Comparison of ENCODE assay signal across 21 cellular contexts in genomic region chr4:1105662-1106061, GRCh38. TPM values are rescaled to one million over a fixed set of nuclear protein-coding genes. Genes with fewer than 3 reads are reported as not detected.
DNase-seq lines count a peak whose midpoint lies in the region; ATAC-seq, FAIRE-seq and TF ChIP-seq lines count a peak whose summit lies in the region.
"Had no signal": no experiment of that assay in that cellular context is flagged by ENCODE, and none has a peak within 500 bp of the region (broad histone marks: within the 10 kb centered on the region; RNA-seq: fewer than 3 reads in every experiment).

No MANE protein-coding gene starts in this region.

- peaks cover 9% of the 10 kb centered on the region for H3K27me3 ChIP-seq in endodermal cell (ENCODE audit: control insufficient read depth, insufficient read depth, low read length, poor library complexity, severe bottlenecking)
- H3K27me3 ChIP-seq in neural progenitor cell, result peaks cover 14% of the 10 kb centered on the region
- H3K27me3 ChIP-seq in small intestine (ENCODE audit: control insufficient read depth in 2 of 2, insufficient read depth in 2 of 2, low read length in 2 of 2), result no peaks in the 10 kb centered on the region

- H3K27ac ChIP-seq in endodermal cell (ENCODE audit: low read depth, low read length) (no peak overlapping the region), neural progenitor cell (no peak overlapping the region), small intestine (ENCODE audit: low read depth in 1 of 2, low read length in 1 of 2) (no peak overlapping the region)
- H3K27ac ChIP-seq: 22Rv1, PC-9 had no signal

- DNase-seq in activated CD4-positive, alpha-beta T cell treated with anti-CD3 and anti-CD28 coated beads, Interleukin-2, amount 10 ng/mL, durations not matched to agents 24 days and 14 days, result peak; percentile 48
- no peak for DNase-seq in activated CD4-positive, alpha-beta T cell treated with anti-CD3 and anti-CD28 coated beads, Interleukin-2, amount 50 U/mL, for 48 hours
- DNase-seq in endodermal cell (peak; percentile 69), neural progenitor cell (ENCODE audit: low spot score) (peak; percentile 80), type B pancreatic cell (ENCODE audit: extremely low spot score, unreplicated experiment) (no peak), small intestine (no peak)
- DNase-seq in effector CD8-positive, alpha-beta T cell (lab: John Stamatoyannopoulos, UW), result no peak
- DNase-seq: Calu3; CD4-positive, alpha-beta T cell; MV-4-11; NCI-H1417; NCI-H2029 treated with DMSO at 0.1 percent for 48 hours; NCI-H2171 treated with DMSO at 0.1 percent for 48 hours; NCI-H748 treated with DMSO at 0.1 percent for 48 hours; PC-9 had no signal

- no peaks in the 10 kb centered on the region for H3K4me1 Mint-ChIP-seq in activated CD4-positive, alpha-beta T cell treated with anti-CD3 and anti-CD28 coated beads, Interleukin-2, amount 10 ng/mL, durations not matched to agents 24 days and 14 days
- H3K4me1 Mint-ChIP-seq in endodermal cell (peaks cover 10% of the 10 kb centered on the region), neural progenitor cell (peaks cover 44% of the 10 kb centered on the region), type B pancreatic cell (ENCODE audit: unreplicated experiment) (peaks cover 8% of the 10 kb centered on the region)
- H3K4me1 Mint-ChIP-seq: B cell had no signal

- H3K4me3 ChIP-seq in endodermal cell (ENCODE audit: low read length), result no peak overlapping the region
- H3K4me3 ChIP-seq in neural progenitor cell, result no peak overlapping the region
- no peak overlapping the region for H3K4me3 ChIP-seq in small intestine (ENCODE audit: low read depth in 1 of 2, low read length in 2 of 2)
- H3K4me3 ChIP-seq: K562, PC-9 had no signal

- H3K36me3 Mint-ChIP-seq in activated CD4-positive, alpha-beta T cell treated with anti-CD3 and anti-CD28 coated beads, Interleukin-2, amount 10 ng/mL, durations not matched to agents 24 days and 14 days (ENCODE audit: low read depth), result no peaks in the 10 kb centered on the region
- H3K36me3 Mint-ChIP-seq in endodermal cell (ENCODE audit: low read depth) (no peaks in the 10 kb centered on the region), neural progenitor cell (no peaks in the 10 kb centered on the region), type B pancreatic cell (no peaks in the 10 kb centered on the region)

- H2AFZ ChIP-seq in neural progenitor cell (replicated peaks), result peak overlapping the region; percentile 92
- H2AFZ ChIP-seq: PC-9 had no signal

- ATAC-seq in GM18520 (IDR thresholded peaks at IDR 0.05; ENCODE audit: unreplicated experiment), result no peak
- ATAC-seq: HCT116 had no signal

- H3K36me3 ChIP-seq in endodermal cell (ENCODE audit: control insufficient read depth, insufficient read depth, low read length) (no peaks in the 10 kb centered on the region), neural progenitor cell (no peaks in the 10 kb centered on the region), small intestine (ENCODE audit: control insufficient read depth in 2 of 2, insufficient read depth in 2 of 2, low read length in 2 of 2) (no peaks in the 10 kb centered on the region)

- H3K9me3 ChIP-seq in endodermal cell (ENCODE audit: control insufficient read depth, low read length) (no peaks in the 10 kb centered on the region), neural progenitor cell (ENCODE audit: low read depth) (no peaks in the 10 kb centered on the region), small intestine (ENCODE audit: control insufficient read depth, low read depth) (no peaks in the 10 kb centered on the region)

- TF ChIP-seq CTCF in endodermal cell (conservative IDR thresholded peaks at IDR 0.05) (no peak), neural progenitor cell (IDR thresholded peaks at IDR 0.05) (no peak), type B pancreatic cell (conservative IDR thresholded peaks at IDR 0.05) (no peak)

- FAIRE-seq in small intestine (lab: Jason Lieb, UNC), result no peak
- FAIRE-seq: K562 had no signal

- no peak overlapping the region for H3K4me3 Mint-ChIP-seq in activated CD4-positive, alpha-beta T cell treated with anti-CD3 and anti-CD28 coated beads, Interleukin-2, amount 10 ng/mL, durations not matched to agents 24 days and 14 days
- no peak overlapping the region for H3K4me3 Mint-ChIP-seq in endodermal cell
- peak overlapping the region; percentile 27 for H3K4me3 Mint-ChIP-seq in neural progenitor cell
- no peak overlapping the region for H3K4me3 Mint-ChIP-seq in type B pancreatic cell
- H3K4me3 Mint-ChIP-seq: B cell; CD4-positive, alpha-beta T cell had no signal

- no peaks in the 10 kb centered on the region for H4K20me1 ChIP-seq in neural progenitor cell (ENCODE audit: low read depth)

- H3K4me1 ChIP-seq in endodermal cell (ENCODE audit: control insufficient read depth, insufficient read depth, low read length) (peaks cover 5% of the 10 kb centered on the region), neural progenitor cell (peaks cover 15% of the 10 kb centered on the region), small intestine (ENCODE audit: control insufficient read depth in 2 of 2, insufficient read depth in 1 of 2, low read depth in 1 of 2, low read length in 1 of 2) (no peaks in the 10 kb centered on the region)

- H3K9ac ChIP-seq in endodermal cell (ENCODE audit: extremely low read depth, low read length, poor library complexity, severe bottlenecking), result no peak overlapping the region
- H3K9ac ChIP-seq in neural progenitor cell, result no peak overlapping the region

- no peaks in the 10 kb centered on the region for H3K79me2 ChIP-seq in neural progenitor cell (ENCODE audit: low read depth)

- intact Hi-C loops in activated CD4-positive, alpha-beta T cell treated with anti-CD3 and anti-CD28 coated beads, Interleukin-2, amount 10 ng/mL, durations not matched to agents 24 days and 14 days (cut with micrococcal nuclease), result no loop called here

- 65 to 85% methylated on average over 9 to 10 of the region's 10 CpGs for WGBS in endodermal cell (ENCODE audit: insufficient coverage in 1 of 2, insufficient read length in 1 of 2), 2 experiments
- WGBS in small intestine, 3 donors, result 81 to 87% (median 82%) methylated on average over 10 of the region's 10 CpGs

- no peaks in the 10 kb centered on the region for H3K9me3 Mint-ChIP-seq in activated CD4-positive, alpha-beta T cell treated with anti-CD3 and anti-CD28 coated beads, Interleukin-2, amount 10 ng/mL, durations not matched to agents 24 days and 14 days
- H3K9me3 Mint-ChIP-seq in endodermal cell, result no peaks in the 10 kb centered on the region
- peaks cover 3% of the 10 kb centered on the region for H3K9me3 Mint-ChIP-seq in neural progenitor cell
- H3K9me3 Mint-ChIP-seq in type B pancreatic cell, result no peaks in the 10 kb centered on the region
- H3K9me3 Mint-ChIP-seq: CD4-positive, alpha-beta T cell had no signal

- H3K27ac Mint-ChIP-seq in activated CD4-positive, alpha-beta T cell treated with anti-CD3 and anti-CD28 coated beads, Interleukin-2, amount 10 ng/mL, durations not matched to agents 24 days and 14 days, result no peak overlapping the region
- peak overlapping the region; percentile 40 for H3K27ac Mint-ChIP-seq in endodermal cell
- H3K27ac Mint-ChIP-seq in neural progenitor cell, result peak overlapping the region; percentile 96
- H3K27ac Mint-ChIP-seq in type B pancreatic cell, result peak overlapping the region; percentile 30
- H3K27ac Mint-ChIP-seq: B cell; CD4-positive, alpha-beta T cell had no signal

- peak overlapping the region; percentile 50 for H3K4me2 ChIP-seq in neural progenitor cell
- H3K4me2 ChIP-seq: PC-9 had no signal

- H3F3A ChIP-seq in neural progenitor cell (ENCODE audit: low read depth), result peaks cover 3% of the 10 kb centered on the region

- H3K27me3 Mint-ChIP-seq in activated CD4-positive, alpha-beta T cell treated with anti-CD3 and anti-CD28 coated beads, Interleukin-2, amount 10 ng/mL, durations not matched to agents 24 days and 14 days, result peaks cover 10% of the 10 kb centered on the region
- H3K27me3 Mint-ChIP-seq in endodermal cell (ENCODE audit: insufficient read depth) (peaks cover 11% of the 10 kb centered on the region), neural progenitor cell (ENCODE audit: insufficient read depth, low read depth) (no peaks in the 10 kb centered on the region), type B pancreatic cell (peaks cover 10% of the 10 kb centered on the region)

RNA-seq across cellular contexts. Expression of gene RNF212, which starts 7.7 kb away (rescaled TPM):
- 1.0 and 1.8 TPM in 2 replicates for total RNA-seq in activated CD4-positive, alpha-beta T cell treated with anti-CD3 and anti-CD28 coated beads, Interleukin-2, amount 10 ng/mL, durations not matched to agents 24 days and 14 days
- total RNA-seq in endodermal cell (1 to 10 TPM; 3.4 to 5.6 TPM), neural progenitor cell (ENCODE audit: low replicate concordance) (3.4 and 3.7 TPM in 2 replicates), type B pancreatic cell (ENCODE audit: low replicate concordance) (3.0 and 3.5 TPM in 2 replicates)
- polyA plus RNA-seq in endodermal cell (2013, experiment 1 of 2), result 3.2 TPM
- polyA plus RNA-seq in endodermal cell (2013, experiment 2 of 2), result 0.91 TPM
- 1 to 10 TPM in 2 of 3 donors, not detected in 1; 1.4 to 1.7 TPM for polyA plus RNA-seq in small intestine
- total RNA-seq: Calu3, G401, K562 had no signal

Comparison
In these comparisons a context has a peak if more than half of its experiments do, and no peak if none do; other contexts are left out.
1. DNase-seq: peak in activated CD4-positive, alpha-beta T cell treated with anti-CD3 and anti-CD28 coated beads, Interleukin-2, amount 10 ng/mL, durations not matched to agents 24 days and 14 days (single experiment), endodermal cell (single experiment) and neural progenitor cell (single experiment); none in activated CD4-positive, alpha-beta T cell treated with anti-CD3 and anti-CD28 coated beads, Interleukin-2, amount 50 U/mL, for 48 hours (0 of 2), type B pancreatic cell (single experiment), small intestine (single experiment) and effector CD8-positive, alpha-beta T cell (single experiment).